In the genomic region with DNA sequence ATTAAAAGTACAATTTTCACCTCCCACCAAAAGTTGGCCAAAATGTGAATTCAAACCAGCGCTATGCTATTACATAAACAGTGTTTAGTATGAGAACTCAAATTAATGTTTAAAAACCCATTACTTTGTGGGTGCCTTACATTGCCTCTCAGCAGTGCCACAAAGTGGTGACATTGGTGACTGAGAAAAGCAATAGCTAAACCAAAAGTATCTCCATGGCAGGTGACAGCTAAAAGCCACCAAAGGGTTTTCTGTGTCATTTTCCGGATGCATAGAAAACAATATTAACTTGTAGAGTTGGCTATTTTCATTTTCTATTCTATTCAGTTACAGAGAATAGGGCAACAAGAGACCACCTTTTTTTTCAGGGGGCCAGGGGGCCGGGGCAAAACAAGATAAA, we compare ENCODE assay signal across 13 cellular contexts.
A peak's percentile ranks its signal among the peaks of the same experiment; 100 is the strongest.
DNase-seq lines count a peak whose midpoint lies in the region; ATAC-seq and TF ChIP-seq lines count a peak whose summit lies in the region.
"Had no signal": no experiment of that assay in that cellular context is flagged by ENCODE, and none has a peak within 500 bp of the region (broad histone marks: within the 10 kb centered on the region; RNA-seq: fewer than 3 reads in every experiment).

No MANE protein-coding gene starts in this region.

- peak; percentile 20; the same call in 1 of the 2 replicates for TF ChIP-seq CTCF in Loucy (conservative IDR thresholded peaks at IDR 0.05; ENCODE audit: low read length)
- no peak for TF ChIP-seq CTCF in smooth muscle cell (IDR thresholded peaks at IDR 0.05; ENCODE audit: borderline replicate concordance, insufficient read depth, poor library complexity, severe bottlenecking)
- TF ChIP-seq CTCF in upper lobe of right lung (IDR thresholded peaks at IDR 0.05), result no peak

- H3K27ac ChIP-seq in smooth muscle cell (ENCODE audit: low read depth) (no peak overlapping the region), upper lobe of right lung (no peak overlapping the region)
- H3K27ac ChIP-seq: C4-2B had no signal

- no peaks in the 10 kb centered on the region for H3K79me2 ChIP-seq in Loucy (ENCODE audit: insufficient read depth, low read length)
- H3K79me2 ChIP-seq in smooth muscle cell (ENCODE audit: low read depth), result no peaks in the 10 kb centered on the region

- H3K4me2 ChIP-seq in Loucy (ENCODE audit: low read depth, low read length, poor library complexity, severe bottlenecking) (no peak overlapping the region), smooth muscle cell (no peak overlapping the region)
- H3K4me2 ChIP-seq: A549 had no signal

- H3K4me3 ChIP-seq in Loucy (ENCODE audit: low read length, poor library complexity, severe bottlenecking) (no peak overlapping the region), smooth muscle cell (no peak overlapping the region), upper lobe of right lung (no peak overlapping the region)
- H3K4me3 ChIP-seq: A549 had no signal

- H3K4me1 ChIP-seq in Loucy (ENCODE audit: insufficient read depth, low read length, poor library complexity, severe bottlenecking), result no peaks in the 10 kb centered on the region
- no peaks in the 10 kb centered on the region for H3K4me1 ChIP-seq in smooth muscle cell (ENCODE audit: low read depth)
- no peaks in the 10 kb centered on the region for H3K4me1 ChIP-seq in upper lobe of right lung
- H3K4me1 ChIP-seq: BE2C had no signal

- ATAC-seq in GM19324 (IDR thresholded peaks at IDR 0.05; ENCODE audit: low FRiP score, unreplicated experiment) (peak; percentile 61), upper lobe of right lung (no peak)
- ATAC-seq: A549 had no signal

- intact Hi-C loops in upper lobe of right lung (cut with DNase I), result no loop called here

- no peaks in the 10 kb centered on the region for H3K36me3 ChIP-seq in Loucy (ENCODE audit: insufficient read depth, low read length)
- no peaks in the 10 kb centered on the region for H3K36me3 ChIP-seq in smooth muscle cell (ENCODE audit: low read depth)
- H3K36me3 ChIP-seq in upper lobe of right lung, result no peaks in the 10 kb centered on the region
- H3K36me3 ChIP-seq: BE2C had no signal

- DNase-seq in RPMI8226 (peak; percentile 8), smooth muscle cell (lab: John Stamatoyannopoulos, UW; ENCODE audit: unreplicated experiment) (no peak), kidney tubule cell (ENCODE audit: low spot score) (no peak), GDM1 (lab: John Stamatoyannopoulos, UW) (no peak), upper lobe of right lung (no peak)
- DNase-seq: BE2C; CD4-positive, alpha-beta memory T cell; DMS79 treated with DMSO at 0.1 percent for 48 hours; EL had no signal

- H3K9me2 ChIP-seq in Loucy (replicated peaks; ENCODE audit: low read depth, low read length), result no peaks in the 10 kb centered on the region

- H3K9me3 ChIP-seq in Loucy (ENCODE audit: insufficient read depth, low read depth, low read length) (no peaks in the 10 kb centered on the region), smooth muscle cell (replicated peaks; ENCODE audit: low read depth) (no peaks in the 10 kb centered on the region), upper lobe of right lung (no peaks in the 10 kb centered on the region)
- H3K9me3 ChIP-seq: A549, BE2C had no signal

- H3K9ac ChIP-seq in Loucy (ENCODE audit: low read depth, low read length, poor library complexity, severe bottlenecking) (no peak overlapping the region), smooth muscle cell (ENCODE audit: low read depth) (no peak overlapping the region)

- no peaks in the 10 kb centered on the region for H4K20me1 ChIP-seq in Loucy (ENCODE audit: insufficient read depth, low read length, poor library complexity, severe bottlenecking)
- H4K20me1 ChIP-seq in smooth muscle cell (ENCODE audit: low read depth), result no peaks in the 10 kb centered on the region

- no peaks in the 10 kb centered on the region for H3K27me3 ChIP-seq in Loucy (ENCODE audit: insufficient read depth, low read length, poor library complexity, severe bottlenecking)
- no peaks in the 10 kb centered on the region for H3K27me3 ChIP-seq in smooth muscle cell (ENCODE audit: low read depth)
- no peaks in the 10 kb centered on the region for H3K27me3 ChIP-seq in upper lobe of right lung
- H3K27me3 ChIP-seq: BE2C had no signal

- H3F3A ChIP-seq in Loucy (ENCODE audit: low read depth) (no peaks in the 10 kb centered on the region), smooth muscle cell (ENCODE audit: low read depth) (no peaks in the 10 kb centered on the region)

- WGBS in smooth muscle cell (ENCODE audit: low lambda C conversion rate), result 86% methylated on average over 3 of the region's 3 CpGs

- H2AFZ ChIP-seq in Loucy (ENCODE audit: low read length) (0 out of 2 replicates have a peak overlapping the region, but pooled peaks have one; percentile 6), smooth muscle cell (ENCODE audit: low read depth) (no peak overlapping the region)
